In genomic region chr17:27282054-27282501, GRCh38 we compare ENCODE assay signal across 11 cellular contexts. TPM values are rescaled to one million over a fixed set of nuclear protein-coding genes. Genes with fewer than 3 reads are reported as not detected.
DNase-seq lines count a peak whose midpoint lies in the region; ATAC-seq and TF ChIP-seq lines count a peak whose summit lies in the region.
"Had no signal": no experiment of that assay in that cellular context is flagged by ENCODE, and none has a peak within 500 bp of the region (broad histone marks: within the 10 kb centered on the region; RNA-seq: fewer than 3 reads in every experiment).

No MANE protein-coding gene starts in this region.

- H3K4me3 ChIP-seq in fibroblast of mammary gland (ENCODE audit: control insufficient read depth, low read depth, low read length) (no peak overlapping the region), aorta (ENCODE audit: low read length in 2 of 2) (no peak overlapping the region), sigmoid colon (no peak overlapping the region)
- H3K4me3 ChIP-seq: skin epidermis, uterus had no signal

- H3K27ac ChIP-seq in aorta (ENCODE audit: low read depth in 1 of 2, low read length in 2 of 2) (no peak overlapping the region), sigmoid colon (no peak overlapping the region)

- peaks cover 10% of the 10 kb centered on the region for H3K4me1 Mint-ChIP-seq in activated T-cell treated with anti-CD3 and anti-CD28 coated beads, Interleukin-2, amount 50 U/mL, for 4 hours (ENCODE audit: low read depth)

- no peaks in the 10 kb centered on the region for H3K27me3 Mint-ChIP-seq in activated T-cell treated with anti-CD3 and anti-CD28 coated beads, Interleukin-2, amount 50 U/mL, for 4 hours (ENCODE audit: low read depth)

- 86% methylated on average over 1 of the region's 1 CpG for WGBS in aorta, 2 donors
- 85 to 86% methylated on average over 1 of the region's 1 CpG for WGBS in sigmoid colon, 2 donors

- H3K27me3 ChIP-seq in aorta (ENCODE audit: control insufficient read depth in 1 of 2, insufficient read depth in 2 of 2, low read length in 1 of 2): no peaks in the 10 kb centered on the region
- H3K27me3 ChIP-seq in sigmoid colon: no peaks in the 10 kb centered on the region
- H3K27me3 ChIP-seq: uterus had no signal

- no peak for TF ChIP-seq CTCF in fibroblast of mammary gland (conservative IDR thresholded peaks at IDR 0.05; ENCODE audit: control insufficient read depth, insufficient read depth, low read depth, low read length)
- TF ChIP-seq CTCF in sigmoid colon (IDR thresholded peaks at IDR 0.05): no peak

- no peak overlapping the region for H3K4me3 Mint-ChIP-seq in activated T-cell treated with anti-CD3 and anti-CD28 coated beads, Interleukin-2, amount 50 U/mL, for 4 hours

- DNase-seq in Right ventricle myocardium inferior (ENCODE audit: missing footprints) (no peak), cardiac septum (ENCODE audit: low spot score) (no peak), fibroblast of mammary gland (ENCODE audit: low read depth) (peak; percentile 87), aorta (no peak), sigmoid colon (no peak)
- no peak for DNase-seq in stimulated activated naive CD4-positive, alpha-beta T cell treated with Interleukin-2 at 50 U/mL for 16 hours (lab: John Stamatoyannopoulos, UW)
- DNase-seq in activated T-cell treated with anti-CD3 and anti-CD28 coated beads, Interleukin-2, amount 50 U/mL, for 4 hours: no peak
- DNase-seq: KG1 had no signal

- intact Hi-C loops in Right ventricle myocardium inferior (cut with DNase I): no loop called here
- intact Hi-C loops in cardiac septum (cut with DNase I): no loop called here
- intact Hi-C loops in aorta (cut with DNase I): no loop called here
- intact Hi-C loops in sigmoid colon (cut with DNase I): no loop called here

- H3K36me3 Mint-ChIP-seq in activated T-cell treated with anti-CD3 and anti-CD28 coated beads, Interleukin-2, amount 50 U/mL, for 4 hours (ENCODE audit: insufficient read depth): no peaks in the 10 kb centered on the region

- H3K9me3 Mint-ChIP-seq in activated T-cell treated with anti-CD3 and anti-CD28 coated beads, Interleukin-2, amount 50 U/mL, for 4 hours: no peaks in the 10 kb centered on the region

- ATAC-seq in Right ventricle myocardium inferior (peak; percentile 96), HG03460 (IDR thresholded peaks at IDR 0.05; ENCODE audit: unreplicated experiment) (peak; percentile 93), aorta (ENCODE audit: low FRiP score) (peak; percentile 89)
- no peak for ATAC-seq in activated T-cell treated with anti-CD3 and anti-CD28 coated beads, Interleukin-2, amount 50 U/mL, for 4 hours

- H3K36me3 ChIP-seq in aorta (ENCODE audit: control insufficient read depth in 1 of 2, insufficient read depth in 2 of 2, low read length in 1 of 2): no peaks in the 10 kb centered on the region
- no peaks in the 10 kb centered on the region for H3K36me3 ChIP-seq in sigmoid colon
- H3K36me3 ChIP-seq: uterus had no signal

- TF ChIP-seq POLR2A in sigmoid colon (IDR thresholded peaks at IDR 0.05): no peak

- TF ChIP-seq EP300 in sigmoid colon (IDR thresholded peaks at IDR 0.05): no peak

- H3K9me3 ChIP-seq in aorta (ENCODE audit: control insufficient read depth, low read length) (no peaks in the 10 kb centered on the region), sigmoid colon (no peaks in the 10 kb centered on the region)
- H3K9me3 ChIP-seq: uterus had no signal

- H3K4me1 ChIP-seq in aorta (ENCODE audit: control insufficient read depth in 1 of 2, insufficient read depth in 2 of 2, low read length in 2 of 2) (no peaks in the 10 kb centered on the region), sigmoid colon (no peaks in the 10 kb centered on the region)
- H3K4me1 ChIP-seq: uterus had no signal

RNA-seq across cellular contexts. Expression of gene WSB1, which starts 11.8 kb away (rescaled TPM):
- total RNA-seq in Right ventricle myocardium inferior (48.7 TPM), cardiac septum (94.1 TPM), aorta (100 to 1,000 TPM; 320 to 355 TPM), sigmoid colon (100 to 1,000 TPM; 111 to 240 (median 188) TPM)
- polyA plus RNA-seq in aorta (100 to 1,000 TPM in 1 of 2 donors, 10 to 100 TPM in 1; 18.2 to 222 TPM), sigmoid colon (10 to 100 TPM; 23.4 to 65.2 (median 26.4) TPM)
- total RNA-seq in activated T-cell treated with anti-CD3 and anti-CD28 coated beads, Interleukin-2, amount 50 U/mL, for 4 hours: 10 to 100 TPM; 65.9 to 76.9 (median 73.2) TPM

Comparison
In these comparisons a context has a peak if more than half of its experiments do, and no peak if none do; other contexts are left out.
1. ATAC-seq: peak in Right ventricle myocardium inferior (single experiment), HG03460 (single experiment) and aorta (single experiment); none in activated T-cell treated with anti-CD3 and anti-CD28 coated beads, Interleukin-2, amount 50 U/mL, for 4 hours (0 of 2).